ENCODE assay signal across 26 cellular contexts in genomic region chr7:1971946-1972654, GRCh38.
"Had no signal": no experiment of that assay in that cellular context is flagged by ENCODE, and none has a peak within 500 bp of the region (broad histone marks: within the 10 kb centered on the region; RNA-seq: fewer than 3 reads in every experiment).

No MANE protein-coding gene starts in this region.

- H3K4me1 ChIP-seq: body of pancreas, prostate gland, vagina had no signal

- H3K27me3 ChIP-seq: body of pancreas, ovary, vagina had no signal

- H3K36me3 ChIP-seq: ovary, thoracic aorta, vagina had no signal

- H3K4me3 Mint-ChIP-seq: activated T-helper 1 cell treated with anti-CD3 and anti-CD28 coated beads, Interleukin-12 subunit alpha, Interleukin-12 subunit beta, Interleukin-2, Interleukin-4 antibody, amounts not matched to agents 30 ng/mL and 10 ng/mL and 1 ng/mL, durations not matched to agents 14 hours and 24 hours and 36 hours; nephron progenitor cell; T-cell; T-helper 2 cell treated with Interferon-gamma antibody and Interleukin-4, amounts not matched to agents 5 μg/mL and 100 μg/mL, for 36 hours had no signal

- H3K9me3 Mint-ChIP-seq: activated T-helper 1 cell treated with anti-CD3 and anti-CD28 coated beads, Interleukin-12 subunit alpha, Interleukin-12 subunit beta, Interleukin-2, Interleukin-4 antibody, amounts not matched to agents 30 ng/mL and 10 ng/mL and 1 ng/mL, durations not matched to agents 14 hours and 24 hours and 36 hours; T-cell; T-helper 2 cell treated with Interferon-gamma antibody and Interleukin-4, amounts not matched to agents 5 μg/mL and 100 μg/mL, for 36 hours had no signal

- FAIRE-seq: colon, frontal cortex had no signal

- H3K27me3 Mint-ChIP-seq: T-cell had no signal

- ATAC-seq: body of pancreas; left colon; stimulated activated naive CD8-positive, alpha-beta T cell treated with anti-CD3 and anti-CD28 coated beads, Interleukin-15, Interleukin-2, amounts not matched to agents 100 U/mL and 50 U/mL, for 24 hours; T-cell had no signal

- H3K4me3 ChIP-seq: body of pancreas, lung, ovary, prostate gland, thoracic aorta, vagina had no signal

- H3K27ac Mint-ChIP-seq: nephron progenitor cell; T-cell; T-helper 2 cell treated with Interferon-gamma antibody and Interleukin-4, amounts not matched to agents 5 μg/mL and 100 μg/mL, for 36 hours had no signal

- H3K9me3 ChIP-seq: body of pancreas, ovary, prostate gland, thoracic aorta, vagina had no signal

- H3K27ac ChIP-seq: body of pancreas, ovary, prostate gland, thoracic aorta, vagina had no signal

- DNase-seq: activated CD4-positive, alpha-beta T cell treated with anti-CD3 and anti-CD28 coated beads for 48 hours; activated CD4-positive, alpha-beta T cell treated with anti-CD3 and anti-CD28 coated beads, Interleukin-2, amount 50 U/mL, for 48 hours; activated CD8-positive, alpha-beta memory T cell treated with anti-CD3 and anti-CD28 coated beads for 24 hours; activated gamma-delta T cell treated with Interleukin-2 at 50 U/mL for 16 hours; activated naive CD4-positive, alpha-beta T cell treated with anti-CD3 and anti-CD28 coated beads, Interleukin-2, amount 50 U/mL, for 16 hours; body of pancreas; dermis blood vessel endothelial cell; effector CD4-positive, alpha-beta T cell; glutamatergic neuron; islet precursor cell; left colon; mesendoderm; nephron progenitor cell; ovary; stimulated activated CD4-positive, alpha-beta T cell treated with anti-CD3 and anti-CD28 coated beads, Interleukin-2, amount 100 ng/mL, for 48 hours; stimulated activated naive CD8-positive, alpha-beta T cell treated with anti-CD3 and anti-CD28 coated beads, Interleukin-15, Interleukin-2, amounts not matched to agents 100 U/mL and 50 U/mL, for 24 hours; T-cell; trophoblast cell had no signal
